ENCODE assay signal across 1 cellular context in genomic region chr17:36525113-36525512, GRCh38.
TF ChIP-seq lines count a peak whose summit lies in the region.

No MANE protein-coding gene starts in this region.

TF ChIP-seq in IMR-90, 13 proteins besides CTCF, POLR2A, EP300 and RAD21:
- TF ChIP-seq, protein P1, sequence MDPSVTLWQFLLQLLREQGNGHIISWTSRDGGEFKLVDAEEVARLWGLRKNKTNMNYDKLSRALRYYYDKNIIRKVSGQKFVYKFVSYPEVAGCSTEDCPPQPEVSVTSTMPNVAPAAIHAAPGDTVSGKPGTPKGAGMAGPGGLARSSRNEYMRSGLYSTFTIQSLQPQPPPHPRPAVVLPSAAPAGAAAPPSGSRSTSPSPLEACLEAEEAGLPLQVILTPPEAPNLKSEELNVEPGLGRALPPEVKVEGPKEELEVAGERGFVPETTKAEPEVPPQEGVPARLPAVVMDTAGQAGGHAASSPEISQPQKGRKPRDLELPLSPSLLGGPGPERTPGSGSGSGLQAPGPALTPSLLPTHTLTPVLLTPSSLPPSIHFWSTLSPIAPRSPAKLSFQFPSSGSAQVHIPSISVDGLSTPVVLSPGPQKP (IDR thresholded peaks at IDR 0.05; ENCODE audit: borderline replicate concordance, low read depth, low read length), result no peak
- TF ChIP-seq, protein P2, sequence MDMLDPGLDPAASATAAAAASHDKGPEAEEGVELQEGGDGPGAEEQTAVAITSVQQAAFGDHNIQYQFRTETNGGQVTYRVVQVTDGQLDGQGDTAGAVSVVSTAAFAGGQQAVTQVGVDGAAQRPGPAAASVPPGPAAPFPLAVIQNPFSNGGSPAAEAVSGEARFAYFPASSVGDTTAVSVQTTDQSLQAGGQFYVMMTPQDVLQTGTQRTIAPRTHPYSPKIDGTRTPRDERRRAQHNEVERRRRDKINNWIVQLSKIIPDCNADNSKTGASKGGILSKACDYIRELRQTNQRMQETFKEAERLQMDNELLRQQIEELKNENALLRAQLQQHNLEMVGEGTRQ (IDR thresholded peaks at IDR 0.05; ENCODE audit: low read depth, low read length), result peak; percentile 26; the same call in 1 of the 2 replicates
